ENCODE assay signal across 26 cellular contexts in the genomic region with DNA sequence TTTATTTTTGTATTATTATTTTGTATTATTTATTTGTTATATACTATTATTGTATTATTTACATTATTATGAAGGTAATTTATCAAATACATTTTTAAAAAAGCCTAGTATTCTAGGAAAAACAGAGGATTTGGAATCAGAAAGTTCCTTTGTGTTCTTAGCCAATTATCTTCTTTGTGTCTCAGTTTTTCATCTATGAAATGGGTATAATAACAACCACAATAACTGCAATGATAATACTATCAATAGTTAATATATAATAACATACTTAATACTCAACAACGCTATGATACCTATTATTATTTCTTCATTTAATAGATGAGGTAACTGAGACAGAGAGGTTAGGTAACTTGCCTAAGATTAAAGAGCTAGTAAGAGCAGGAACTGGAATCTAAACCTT.
A peak's percentile ranks its signal among the peaks of the same experiment; 100 is the strongest.
DNase-seq lines count a peak whose midpoint lies in the region; ATAC-seq, FAIRE-seq and TF ChIP-seq lines count a peak whose summit lies in the region.
"Had no signal": no experiment of that assay in that cellular context is flagged by ENCODE, and none has a peak within 500 bp of the region (broad histone marks: within the 10 kb centered on the region; RNA-seq: fewer than 3 reads in every experiment).

No MANE protein-coding gene starts in this region.

- H3K9ac ChIP-seq in HepG2 (ENCODE audit: insufficient read depth, low read depth, low read length) (no peak overlapping the region), kidney (ENCODE audit: low read length in 2 of 2) (no peak overlapping the region)
- H3K9ac ChIP-seq: BLaER1 treated with 17β-estradiol and CSF1 and Interleukin-3, amounts not matched to agents 10 nM and 100 nM had no signal

- no peaks in the 10 kb centered on the region for H3K27me3 Mint-ChIP-seq in WTC11 (ENCODE audit: low read depth)
- H3K27me3 Mint-ChIP-seq: CD4-positive, alpha-beta T cell had no signal

- no TSS peak for BruUV-seq in HepG2 (replicated peaks; lab: Mats Ljungman, UMichigan)

- TF ChIP-seq CTCF in HepG2 (CRISPR knock-in tag; IDR thresholded peaks at IDR 0.05) (no peak), right lobe of liver (IDR thresholded peaks at IDR 0.05) (no peak), WTC11 (IDR thresholded peaks at IDR 0.05) (no peak), kidney (IDR thresholded peaks at IDR 0.05; ENCODE audit: borderline replicate concordance, extremely low read depth, insufficient read depth) (no peak), ascending aorta (IDR thresholded peaks at IDR 0.05) (no peak)

- no peaks in the 10 kb centered on the region for H3K9me3 ChIP-seq in HepG2 (ENCODE audit: low read length)
- H3K9me3 ChIP-seq in right lobe of liver: no peaks in the 10 kb centered on the region
- H3K9me3 ChIP-seq in kidney (ENCODE audit: control insufficient read depth in 1 of 2, low read length in 2 of 2): no peaks in the 10 kb centered on the region
- no peaks in the 10 kb centered on the region for H3K9me3 ChIP-seq in ascending aorta
- H3K9me3 ChIP-seq: A549; BE2C; BLaER1 treated with 17β-estradiol and CSF1 and Interleukin-3, amounts not matched to agents 10 nM and 100 nM had no signal

- H3K4me1 ChIP-seq in HepG2 (ENCODE audit: insufficient read depth, low read length) (no peaks in the 10 kb centered on the region; the same call in 1 of the 2 replicates), right lobe of liver (no peaks in the 10 kb centered on the region), kidney (ENCODE audit: control insufficient read depth in 1 of 2, insufficient read depth in 1 of 2, low read depth in 1 of 2, low read length in 2 of 2) (no peaks in the 10 kb centered on the region), ascending aorta (no peaks in the 10 kb centered on the region)
- H3K4me1 ChIP-seq: A549; BE2C; BLaER1 treated with 17β-estradiol and CSF1 and Interleukin-3, amounts not matched to agents 10 nM and 100 nM had no signal

- H3K36me3 ChIP-seq in HepG2 (replicated peaks in 1 of 2; ENCODE audit: control insufficient read depth in 1 of 2, insufficient read depth in 2 of 2, low read length in 2 of 2): no peaks in the 10 kb centered on the region
- peaks cover 0 to 12% (median 6%) of the 10 kb centered on the region in 4 donors for H3K36me3 ChIP-seq in right lobe of liver
- peaks cover 0 to 13% of the 10 kb centered on the region in 2 donors for H3K36me3 ChIP-seq in kidney (ENCODE audit: control insufficient read depth in 1 of 2, insufficient read depth in 2 of 2, low read length in 2 of 2)
- H3K36me3 ChIP-seq in ascending aorta: peaks cover 15 to 38% of the 10 kb centered on the region in 2 donors
- H3K36me3 ChIP-seq: BE2C had no signal

- 77% methylated on average over 1 of the region's 1 CpG for WGBS in HepG2 (ENCODE audit: low lambda C conversion rate)
- 92% methylated on average over 1 of the region's 1 CpG for WGBS in right lobe of liver (ENCODE audit: insufficient coverage, low coverage, low lambda C conversion rate, missing lambda C conversion rate)

- in situ Hi-C loops in HepG2 (cut with HindIII; ENCODE audit: extremely low pct_ligation_motif_present, low pct_unique_long_range_greater_than_20kb): loop anchor here (10.0 kb wide), 1 partner anchor 215 kb away; no protein-coding TSS in a partner anchor

- no peak overlapping the region for H2AFZ ChIP-seq in HepG2 (ENCODE audit: low read length)

- no peak for TF ChIP-seq POLR2A in HepG2 (IDR thresholded peaks at IDR 0.05; ENCODE audit: insufficient read depth in 1 of 2, low read depth in 2 of 2, low read length in 2 of 2)
- TF ChIP-seq POLR2A in right lobe of liver (IDR thresholded peaks at IDR 0.05): no peak

- no peaks in the 10 kb centered on the region for H4K20me1 ChIP-seq in HepG2 (ENCODE audit: insufficient read depth, low read length)

- TF ChIP-seq EP300 in HepG2 (IDR thresholded peaks at IDR 0.05; ENCODE audit: low read depth in 2 of 2, low read length in 2 of 2): no peak
- TF ChIP-seq EP300 in HepG2 (CRISPR knock-in tag; IDR thresholded peaks at IDR 0.05; ENCODE audit: borderline replicate concordance): no peak

- FAIRE-seq in HepG2 (lab: Jason Lieb, UNC): no peak
- FAIRE-seq in kidney (lab: Jason Lieb, UNC): peak; percentile 50
- FAIRE-seq: A549, GM12891, GM18507, H1 had no signal

- H3K9me3 Mint-ChIP-seq in WTC11: no peaks in the 10 kb centered on the region
- H3K9me3 Mint-ChIP-seq: CD14-positive monocyte; CD4-positive, alpha-beta T cell; CD8-positive, alpha-beta memory T cell had no signal

- no peaks in the 10 kb centered on the region for H3K36me3 Mint-ChIP-seq in WTC11

- no peaks in the 10 kb centered on the region for H3K79me2 ChIP-seq in HepG2 (ENCODE audit: insufficient read depth, low read length)

- intact Hi-C loops in HepG2 (cut with micrococcal nuclease; ENCODE audit: unreplicated experiment) (loop anchor here (2.0 to 5.0 kb wide), 3 partner anchors 73 to 217 kb away; no protein-coding TSS in a partner anchor), right lobe of liver (cut with DNase I) (no loop called here), kidney (cut with DNase I) (no loop called here), ascending aorta (cut with DNase I) (no loop called here)

- no peaks in the 10 kb centered on the region for H3K4me1 Mint-ChIP-seq in WTC11
- H3K4me1 Mint-ChIP-seq: CD14-positive monocyte had no signal

- TF ChIP-seq RAD21 in HepG2 (CRISPR knock-in tag; IDR thresholded peaks at IDR 0.05): no peak

- CTCF ChIA-PET in HepG2 (lab: Yijun Ruan, JAX; ENCODE audit: low intra/inter-chr PET ratio, low total read pairs): no interaction called here
- CTCF ChIA-PET in WTC11 (lab: Charles Lee): interaction anchor here (1.1 to 3.4 kb wide), 5 partner anchors 129 to 242 kb away, joined by 3 to 17 read pairs (median 6); partner anchors contain the start of gene B3GALNT2

- DNase-seq in HepG2 (ENCODE audit: low spot score): no peak
- DNase-seq in right lobe of liver: no peak
- DNase-seq in WTC11 (ENCODE audit: low spot score): no peak
- DNase-seq in kidney: no peak
- no peak for DNase-seq in KG1 (lab: John Stamatoyannopoulos, UW)
- no peak for DNase-seq in activated CD4-positive, alpha-beta T cell treated with anti-CD3 and anti-CD28 coated beads, Interleukin-2, amount 50 U/mL, for 48 hours
- DNase-seq in ascending aorta (ENCODE audit: low spot score in 2 of 2): no peak
- DNase-seq: ACHN; AML-193; BE2C; CD4-positive, alpha-beta T cell; CD8-positive, alpha-beta memory T cell; DMS 273 treated with DMSO at 0.1 percent for 48 hours; DMS79; EL; GF-D8; H7; HCEC 1CT had no signal

- H3K4me2 ChIP-seq in HepG2 (ENCODE audit: low read depth, low read length): no peak overlapping the region
- H3K4me2 ChIP-seq: A549; BLaER1 treated with 17β-estradiol and CSF1 and Interleukin-3, amounts not matched to agents 10 nM and 100 nM had no signal

- no peak for ATAC-seq in HepG2
- no peak for ATAC-seq in right lobe of liver
- no peak for ATAC-seq in WTC11
- ATAC-seq in HG03135 (IDR thresholded peaks at IDR 0.05; ENCODE audit: unreplicated experiment): no peak
- ATAC-seq: A549 had no signal

- H3K27me3 ChIP-seq in HepG2 (ENCODE audit: control insufficient read depth in 1 of 2, insufficient read depth in 2 of 2, low read length in 2 of 2) (no peaks in the 10 kb centered on the region), right lobe of liver (no peaks in the 10 kb centered on the region), ascending aorta (no peaks in the 10 kb centered on the region)
- H3K27me3 ChIP-seq: BE2C; BLaER1 treated with 17β-estradiol and CSF1 and Interleukin-3, amounts not matched to agents 10 nM and 100 nM had no signal

- POLR2A ChIA-PET in HepG2 (lab: Yijun Ruan, JAX): no interaction called here
- POLR2A ChIA-PET in WTC11 (lab: Charles Lee): no interaction called here

- H3K4me3 ChIP-seq in HepG2 (replicated peaks in 1 of 3; ENCODE audit: insufficient read depth in 1 of 3, low read depth in 2 of 3, low read length in 3 of 3) (no peak overlapping the region), right lobe of liver (no peak overlapping the region), kidney (ENCODE audit: low read length in 2 of 2) (no peak overlapping the region), ascending aorta (no peak overlapping the region)
- H3K4me3 ChIP-seq: A549; BLaER1 treated with 17β-estradiol and CSF1 and Interleukin-3, amounts not matched to agents 10 nM and 100 nM had no signal

- H3K27ac ChIP-seq in HepG2 (ENCODE audit: extremely low read length, insufficient read depth, low read length) (no peak overlapping the region), right lobe of liver (no peak overlapping the region), kidney (ENCODE audit: low read depth in 2 of 2, low read length in 2 of 2) (no peak overlapping the region), ascending aorta (no peak overlapping the region)
- H3K27ac ChIP-seq: 22Rv1; A549; BLaER1 treated with 17β-estradiol and CSF1 and Interleukin-3, amounts not matched to agents 10 nM and 100 nM had no signal

- no peak overlapping the region for H3K4me3 Mint-ChIP-seq in WTC11
- H3K4me3 Mint-ChIP-seq: CD14-positive monocyte; CD4-positive, alpha-beta T cell; CD8-positive, alpha-beta memory T cell had no signal

- no peak overlapping the region for H3K27ac Mint-ChIP-seq in WTC11
- H3K27ac Mint-ChIP-seq: CD14-positive monocyte; CD4-positive, alpha-beta T cell; CD8-positive, alpha-beta memory T cell had no signal

TF ChIP-seq in HepG2, 621 proteins besides CTCF, POLR2A, EP300 and RAD21:
- TF ChIP-seq ZNF629 (CRISPR knock-in tag; conservative IDR thresholded peaks at IDR 0.05): peak; percentile 51; the same call in 1 of the 2 replicates
- no peak for TF ChIP-seq PRMT3 (CRISPR knock-in tag; IDR thresholded peaks at IDR 0.05; ENCODE audit: borderline replicate concordance, low read depth)

TF ChIP-seq in WTC11, 78 proteins besides CTCF, POLR2A, EP300 and RAD21:
- TF ChIP-seq SMAD4 (CRISPR knock-in tag; IDR thresholded peaks at IDR 0.05): no peak
- peak; percentile 82; the same call in 1 of the 2 replicates for TF ChIP-seq HMGA2 (CRISPR knock-in tag; IDR thresholded peaks at IDR 0.05)
- no peak for TF ChIP-seq ZNF512 (CRISPR knock-in tag; IDR thresholded peaks at IDR 0.05; ENCODE audit: borderline replicate concordance)
